Comparison of ENCODE assay signal across 24 cellular contexts in the genomic region with DNA sequence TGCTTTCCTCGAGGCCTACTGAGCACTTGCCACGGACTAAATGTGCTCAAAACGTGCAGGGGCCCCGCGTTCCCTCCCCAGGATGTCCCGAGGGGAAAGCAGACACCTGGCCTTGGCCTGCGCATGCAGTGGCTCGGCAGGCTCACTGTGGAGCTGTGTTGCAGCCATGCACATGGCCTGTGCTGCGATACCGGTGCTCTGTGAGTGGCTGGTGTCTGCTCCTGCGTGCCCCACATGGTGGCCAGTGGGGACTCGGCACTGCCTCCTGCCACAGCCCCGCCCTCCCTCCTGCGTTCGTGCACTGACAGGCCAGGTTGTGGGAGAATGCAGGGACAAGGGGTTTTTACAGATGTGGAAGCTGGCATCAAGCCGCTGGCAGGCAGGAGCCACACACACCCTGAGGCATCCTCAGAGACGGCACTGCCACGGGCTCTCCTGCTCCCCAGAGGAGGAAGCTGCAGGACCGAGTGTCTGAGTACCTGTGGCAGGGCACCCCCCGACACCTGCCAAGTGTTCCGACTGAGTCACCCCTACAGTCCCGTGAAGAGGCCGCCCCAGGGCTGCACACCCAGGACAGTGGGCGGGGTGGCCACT. TPM values are rescaled to one million over a fixed set of nuclear protein-coding genes. Genes with fewer than 3 reads are reported as not detected.
DNase-seq lines count a peak whose midpoint lies in the region; FAIRE-seq and TF ChIP-seq lines count a peak whose summit lies in the region.
"Had no signal": no experiment of that assay in that cellular context is flagged by ENCODE, and none has a peak within 500 bp of the region (broad histone marks: within the 10 kb centered on the region; RNA-seq: fewer than 3 reads in every experiment).

No MANE protein-coding gene starts in this region.

- TF ChIP-seq CTCF in H1 (IDR thresholded peaks at IDR 0.05; ENCODE audit: control extremely low read depth in 1 of 3, insufficient read depth in 1 of 3, low read depth in 1 of 3, low read length in 3 of 3) (no peak), spleen (IDR thresholded peaks at IDR 0.05 in 8 of 11, conservative IDR thresholded peaks at IDR 0.05 in 3 of 11) (no peak), HFFc6 (IDR thresholded peaks at IDR 0.05) (no peak)

- H4K8ac ChIP-seq in H1 (ENCODE audit: extremely low read depth, insufficient read depth, low read length): 0 out of 2 replicates have a peak overlapping the region, but pooled peaks have one; percentile 68

- FAIRE-seq in H1 (lab: Jason Lieb, UNC): no peak

- no peaks in the 10 kb centered on the region for H3K9me3 ChIP-seq in H1 (ENCODE audit: insufficient read depth in 2 of 2, low read depth in 1 of 2, low read length in 1 of 2)
- no peaks in the 10 kb centered on the region for H3K9me3 ChIP-seq in spleen
- H3K9me3 ChIP-seq: esophagus squamous epithelium, prostate gland, thyroid gland had no signal

- H3K23ac ChIP-seq in H1 (ENCODE audit: insufficient read length): no peak overlapping the region

- H3K4me3 Mint-ChIP-seq in activated naive CD4-positive, alpha-beta T cell treated with anti-CD3 and anti-CD28 coated beads, Interleukin-2, amount 50 U/mL, for 24 hours: no peak overlapping the region
- no peak overlapping the region for H3K4me3 Mint-ChIP-seq in HFFc6
- H3K4me3 Mint-ChIP-seq: activated naive CD8-positive, alpha-beta T cell treated with anti-CD3 and anti-CD28 coated beads for 36 hours; activated T-cell treated with anti-CD3 and anti-CD28 coated beads, Interleukin-2, amount 50 U/mL, for 72 hours; mesothelial cell of epicardium; nephron; T-helper 2 cell treated with Interferon-gamma antibody and Interleukin-4, amounts not matched to agents 5 μg/mL and 100 μg/mL, for 36 hours had no signal

- no peak for TF ChIP-seq EP300 in H1 (IDR thresholded peaks at IDR 0.05; ENCODE audit: borderline replicate concordance in 1 of 2, low read depth in 2 of 2, low read length in 2 of 2)

- H2BK5ac ChIP-seq in H1 (ENCODE audit: low read depth, low read length): no peak overlapping the region

- no peak overlapping the region for H3K56ac ChIP-seq in H1 (replicated peaks; ENCODE audit: insufficient read length, low read depth, low read length)

- CTCF ChIA-PET in H1 (lab: Charles Lee; ENCODE audit: partially characterized antibody): interaction anchor here (1.2 to 4.8 kb wide), 2 partner anchors 17 to 20 kb away, joined by 5 to 28 read pairs; no protein-coding TSS in a partner anchor

- H3K23me2 ChIP-seq in H1 (ENCODE audit: low read depth, low read length): no peaks in the 10 kb centered on the region

- TF ChIP-seq RAD21 in H1 (IDR thresholded peaks at IDR 0.05 in 1 of 2, conservative IDR thresholded peaks at IDR 0.05 in 1 of 2; ENCODE audit: low read depth in 2 of 2, low read length in 2 of 2): no peak

- no peak overlapping the region for H2BK15ac ChIP-seq in H1 (ENCODE audit: low read length)

- no peak overlapping the region for H4K5ac ChIP-seq in H1 (ENCODE audit: insufficient read length, low read depth, low read length)

- no peaks in the 10 kb centered on the region for H3K36me3 ChIP-seq in H1 (ENCODE audit: control insufficient read depth in 2 of 4, insufficient read depth in 4 of 4, low read length in 3 of 4)
- peaks cover 0 to 99% (median 79%) of the 10 kb centered on the region in 6 donors for H3K36me3 ChIP-seq in spleen
- H3K36me3 ChIP-seq: esophagus squamous epithelium, prostate gland, thyroid gland had no signal

- peak overlapping the region; percentile 59 for H3K27ac Mint-ChIP-seq in activated naive CD4-positive, alpha-beta T cell treated with anti-CD3 and anti-CD28 coated beads, Interleukin-2, amount 50 U/mL, for 24 hours
- no peak overlapping the region for H3K27ac Mint-ChIP-seq in HFFc6
- H3K27ac Mint-ChIP-seq: activated naive CD8-positive, alpha-beta T cell treated with anti-CD3 and anti-CD28 coated beads for 36 hours; activated T-cell treated with anti-CD3 and anti-CD28 coated beads, Interleukin-2, amount 50 U/mL, for 72 hours; mesothelial cell of epicardium; nephron; T-helper 2 cell treated with Interferon-gamma antibody and Interleukin-4, amounts not matched to agents 5 μg/mL and 100 μg/mL, for 36 hours had no signal

- no peak overlapping the region for H3K27ac ChIP-seq in H1 (ENCODE audit: low read depth, low read length)
- H3K27ac ChIP-seq in spleen: no peak overlapping the region
- H3K27ac ChIP-seq: esophagus squamous epithelium, prostate gland, skin epidermis, thyroid gland had no signal

- peaks cover 0 to 2% of the 10 kb centered on the region in 2 experiments for H4K20me1 ChIP-seq in H1 (replicated peaks in 1 of 2; ENCODE audit: control insufficient read depth in 1 of 2, insufficient read depth in 2 of 2, low read length in 2 of 2)

- H3K9ac ChIP-seq in H1 (replicated peaks in 1 of 4; ENCODE audit: extremely low read depth in 1 of 4, low read depth in 3 of 4, low read length in 3 of 4): no peak overlapping the region

- H2BK20ac ChIP-seq in H1 (ENCODE audit: low read length): no peak overlapping the region

- no peak for TF ChIP-seq POLR2A in H1 (IDR thresholded peaks at IDR 0.05; ENCODE audit: control extremely low read depth in 1 of 2, low read depth in 2 of 2, low read length in 2 of 2)
- no peak for TF ChIP-seq POLR2A in spleen (IDR thresholded peaks at IDR 0.05)

- H3K9me3 Mint-ChIP-seq in activated naive CD4-positive, alpha-beta T cell treated with anti-CD3 and anti-CD28 coated beads, Interleukin-2, amount 50 U/mL, for 24 hours: no peaks in the 10 kb centered on the region
- H3K9me3 Mint-ChIP-seq in HFFc6: no peaks in the 10 kb centered on the region
- H3K9me3 Mint-ChIP-seq: activated naive CD8-positive, alpha-beta T cell treated with anti-CD3 and anti-CD28 coated beads for 36 hours; activated T-cell treated with anti-CD3 and anti-CD28 coated beads, Interleukin-2, amount 50 U/mL, for 72 hours; mesothelial cell of epicardium; nephron; T-helper 2 cell treated with Interferon-gamma antibody and Interleukin-4, amounts not matched to agents 5 μg/mL and 100 μg/mL, for 36 hours had no signal

- no peak overlapping the region for H2BK120ac ChIP-seq in H1 (replicated peaks; ENCODE audit: low read depth, low read length)

- H3K4me2 ChIP-seq in H1 (ENCODE audit: insufficient read depth in 1 of 2, low read depth in 2 of 2, low read length in 2 of 2): no peak overlapping the region

- H3K27me3 ChIP-seq in H1 (replicated peaks in 1 of 4; ENCODE audit: control insufficient read depth in 3 of 4, extremely low read depth in 1 of 4, insufficient read depth in 3 of 4, low read length in 3 of 4) (no peaks in the 10 kb centered on the region; a peak in 1 of 7 replicates), spleen (replicated peaks in 1 of 7) (no peaks in the 10 kb centered on the region)
- H3K27me3 ChIP-seq: thyroid gland had no signal

- H3K27me3 Mint-ChIP-seq in activated naive CD4-positive, alpha-beta T cell treated with anti-CD3 and anti-CD28 coated beads, Interleukin-2, amount 50 U/mL, for 24 hours: no peaks in the 10 kb centered on the region
- peaks cover 22% of the 10 kb centered on the region for H3K27me3 Mint-ChIP-seq in HFFc6 (ENCODE audit: insufficient read depth)
- H3K27me3 Mint-ChIP-seq: activated naive CD8-positive, alpha-beta T cell treated with anti-CD3 and anti-CD28 coated beads for 36 hours had no signal

- DNase-seq in activated naive CD4-positive, alpha-beta T cell treated with Interleukin-2 at 50 U/mL for 16 hours: no peak
- DNase-seq in NCI-H69 (lab: John Stamatoyannopoulos, UW) (peak; percentile 28), H1 (ENCODE audit: low read depth in 1 of 2, low spot score in 2 of 2) (no peak), spleen (peak; percentile 69), HFFc6 (no peak), mesenteric fat pad (ENCODE audit: low spot score) (no peak)
- DNase-seq: activated CD4-positive, alpha-beta T cell treated with anti-CD3 and anti-CD28 coated beads, Interleukin-2, amount 50 U/mL, for 48 hours; activated naive CD8-positive, alpha-beta T cell treated with anti-CD3 and anti-CD28 coated beads for 36 hours; activated T-cell treated with anti-CD3 and anti-CD28 coated beads, Interleukin-2, amount 50 U/mL, for 72 hours; effector CD8-positive, alpha-beta T cell; esophagus squamous epithelium; Kasumi-1; kidney glomerular epithelial cell; NCI-H1092 treated with DMSO at 0.1 percent for 48 hours; NCI-H2081 treated with DMSO at 0.1 percent for 48 hours; NCI-H524 treated with DMSO at 0.1 percent for 48 hours; stimulated activated naive CD8-positive, alpha-beta T cell treated with anti-CD3 and anti-CD28 coated beads, Interleukin-15, Interleukin-2, amounts not matched to agents 100 U/mL and 50 U/mL, for 24 hours; thyroid gland had no signal

- H4K91ac ChIP-seq in H1 (replicated peaks; ENCODE audit: insufficient read length, low read length): no peak overlapping the region

- H3K18ac ChIP-seq in H1 (ENCODE audit: extremely low read depth, low read length): no peak overlapping the region

- peak overlapping the region; percentile 24; the same call in 1 of the 2 replicates for H2AK5ac ChIP-seq in H1 (ENCODE audit: low read depth, low read length)

- POLR2A ChIA-PET in H1 (lab: Charles Lee; ENCODE audit: partially characterized antibody): no interaction called here

- peaks cover 4% of the 10 kb centered on the region for H3K36me3 Mint-ChIP-seq in activated naive CD4-positive, alpha-beta T cell treated with anti-CD3 and anti-CD28 coated beads, Interleukin-2, amount 50 U/mL, for 24 hours
- H3K36me3 Mint-ChIP-seq in HFFc6 (ENCODE audit: low read depth): no peaks in the 10 kb centered on the region
- H3K36me3 Mint-ChIP-seq: activated naive CD8-positive, alpha-beta T cell treated with anti-CD3 and anti-CD28 coated beads for 36 hours; mesothelial cell of epicardium had no signal

- no peaks in the 10 kb centered on the region for H3K79me1 ChIP-seq in H1 (ENCODE audit: low read depth, low read length)

- H3K4me1 ChIP-seq in H1 (replicated peaks in 1 of 4; ENCODE audit: control insufficient read depth in 3 of 4, insufficient read depth in 4 of 4, low read length in 3 of 4): no peaks in the 10 kb centered on the region
- peaks cover 0 to 66% (median 21%) of the 10 kb centered on the region in 6 donors for H3K4me1 ChIP-seq in spleen
- H3K4me1 ChIP-seq: prostate gland, thyroid gland had no signal

- H2AFZ ChIP-seq in H1 (ENCODE audit: low read length): no peak overlapping the region

- H3K4me1 Mint-ChIP-seq in activated naive CD4-positive, alpha-beta T cell treated with anti-CD3 and anti-CD28 coated beads, Interleukin-2, amount 50 U/mL, for 24 hours: peaks cover 17% of the 10 kb centered on the region
- H3K4me1 Mint-ChIP-seq in HFFc6 (ENCODE audit: low read depth): no peaks in the 10 kb centered on the region
- H3K4me1 Mint-ChIP-seq: activated naive CD8-positive, alpha-beta T cell treated with anti-CD3 and anti-CD28 coated beads for 36 hours; mesothelial cell of epicardium; nephron had no signal

- no peak overlapping the region for H2BK12ac ChIP-seq in H1 (ENCODE audit: low read depth, low read length)

- intact Hi-C loops in spleen (cut with DNase I; ENCODE audit: low total_unique reads): loop anchor here (5.0 kb wide), 1 partner anchor 42 kb away; no protein-coding TSS in a partner anchor

- H3K4me3 ChIP-seq in H1 (ENCODE audit: extremely low read depth in 1 of 4, insufficient read depth in 2 of 4, low read depth in 3 of 4, low read length in 4 of 4) (no peak overlapping the region), spleen (no peak overlapping the region)
- H3K4me3 ChIP-seq: esophagus squamous epithelium, prostate gland, skin epidermis, thyroid gland had no signal

- no peak overlapping the region for H3K4ac ChIP-seq in H1 (replicated peaks; ENCODE audit: insufficient read length, low read depth, low read length)

- no peak overlapping the region for H3K14ac ChIP-seq in H1 (ENCODE audit: insufficient read length)

- H3K79me2 ChIP-seq in H1 (ENCODE audit: control insufficient read depth in 1 of 2, insufficient read depth in 2 of 2, low read length in 2 of 2): no peaks in the 10 kb centered on the region

- 85% methylated on average over 20 of the region's 24 CpGs; no CpG with 5 or more reads in 1 of the 2 experiments for WGBS in H1 (ENCODE audit: extremely low coverage in 1 of 2, insufficient coverage in 1 of 2, insufficient read length in 1 of 2, insufficient replicate concordance in 2 of 2, low coverage in 1 of 2, low lambda C conversion rate in 2 of 2, missing lambda C conversion rate in 1 of 2), 2 experiments
- 81 to 86% (median 85%) methylated on average over 15 to 24 of the region's 24 CpGs for WGBS in spleen, 5 donors

RNA-seq across cellular contexts. Expression of a gene that starts 16.9 kb away (rescaled TPM):
- total RNA-seq in H1 (2021; fragmentation: NEBNext Ultra II Directional; extraction: Animal tissue kit (Norgen Biotek cat#: 25700)): 124 and 130 TPM in 2 replicates
- polyA plus RNA-seq in H1 (2011; rRNA removed) (88.9 and 90.8 TPM in 2 replicates), spleen (10 to 100 TPM; 57.6 to 69.3 (median 64.9) TPM)
- polyA plus RNA-seq in H1 (2011; cell fraction: cytosol; rRNA removed): 98.5 TPM
- 76.0 TPM for polyA plus RNA-seq in H1 (2011; cell fraction: nucleus; rRNA removed)
- 76.4 to 95.3 TPM (median 87.0 TPM) in 4 replicates for polyA plus RNA-seq in H1 (2012, experiment 1 of 2)
- polyA plus RNA-seq in H1 (2012, experiment 2 of 2): 117 TPM
- polyA plus RNA-seq in H1 (2013, experiment 1 of 2): 140 TPM
- 172 TPM for polyA plus RNA-seq in H1 (2013, experiment 2 of 2)
- polyA minus RNA-seq in H1 (2011; rRNA and poly(A)+ RNA removed): 63.7 and 69.2 TPM in 2 replicates
- 110 TPM for polyA minus RNA-seq in H1 (2011; cell fraction: cytosol; rRNA and poly(A)+ RNA removed)
- 39.1 TPM for polyA minus RNA-seq in H1 (2011; cell fraction: nucleus; rRNA and poly(A)+ RNA removed)
- total RNA-seq in spleen (100 to 1,000 TPM; 121 to 189 (median 165) TPM), mesenteric fat pad (161 TPM)
- total RNA-seq in HFFc6 (2021; fragmentation: NEBNext Ultra II Directional; extraction: Animal tissue kit (Norgen Biotek cat#: 25700)): 100 to 1,000 TPM; 241 to 290 (median 277) TPM

RNA-seq across cellular contexts. Expression of a gene that starts 30.3 kb away (rescaled TPM):
- total RNA-seq in H1 (2021; fragmentation: NEBNext Ultra II Directional; extraction: Animal tissue kit (Norgen Biotek cat#: 25700)): 0.24 and 0.36 TPM in 2 replicates
- polyA plus RNA-seq in H1 (2011; rRNA removed): 0.63 and 0.89 TPM in 2 replicates
- polyA plus RNA-seq in H1 (2011; cell fraction: cytosol; rRNA removed): 0.76 TPM
- 1.6 TPM for polyA plus RNA-seq in H1 (2011; cell fraction: nucleus; rRNA removed)
- polyA plus RNA-seq in H1 (2012, experiment 1 of 2): 0.40 to 0.58 TPM (median 0.48 TPM) in 4 replicates
- 0.49 TPM for polyA plus RNA-seq in H1 (2012, experiment 2 of 2)
- 0.26 TPM for polyA plus RNA-seq in H1 (2013, experiment 1 of 2)
- 0.52 TPM for polyA plus RNA-seq in H1 (2013, experiment 2 of 2)
- 0.25 and 0.27 TPM in 2 replicates for polyA minus RNA-seq in H1 (2011; rRNA and poly(A)+ RNA removed)
- not detected for polyA minus RNA-seq in H1 (2011; cell fraction: cytosol; rRNA and poly(A)+ RNA removed)
- 0.70 TPM for polyA minus RNA-seq in H1 (2011; cell fraction: nucleus; rRNA and poly(A)+ RNA removed)
- total RNA-seq in spleen: 100 to 1,000 TPM; 285 to 754 (median 415) TPM
- polyA plus RNA-seq in spleen: 100 to 1,000 TPM in 2 of 3 donors, 10 to 100 TPM in 1; 92.1 to 332 (median 250) TPM
- under 1 TPM in 3 of 6 experiments, not detected in 3; 0.19 to 0.45 (median 0.33) TPM for total RNA-seq in HFFc6 (2021; fragmentation: NEBNext Ultra II Directional; extraction: Animal tissue kit (Norgen Biotek cat#: 25700))
- 131 TPM for total RNA-seq in mesenteric fat pad

RNA-seq across cellular contexts. Expression of a gene that starts 49.4 kb away (rescaled TPM):
- total RNA-seq in H1 (2021; fragmentation: NEBNext Ultra II Directional; extraction: Animal tissue kit (Norgen Biotek cat#: 25700)): 57.3 and 64.1 TPM in 2 replicates
- 17.7 and 34.6 TPM in 2 replicates for polyA plus RNA-seq in H1 (2011; rRNA removed)
- 43.7 TPM for polyA plus RNA-seq in H1 (2011; cell fraction: cytosol; rRNA removed)
- polyA plus RNA-seq in H1 (2011; cell fraction: nucleus; rRNA removed): 28.5 TPM
- 20.8 to 42.4 TPM (median 39.1 TPM) in 4 replicates for polyA plus RNA-seq in H1 (2012, experiment 1 of 2)
- 28.1 TPM for polyA plus RNA-seq in H1 (2012, experiment 2 of 2)
- polyA plus RNA-seq in H1 (2013, experiment 1 of 2): 28.3 TPM
- polyA plus RNA-seq in H1 (2013, experiment 2 of 2): 30.5 TPM
- 5.9 and 6.3 TPM in 2 replicates for polyA minus RNA-seq in H1 (2011; rRNA and poly(A)+ RNA removed)
- polyA minus RNA-seq in H1 (2011; cell fraction: cytosol; rRNA and poly(A)+ RNA removed): 28.0 TPM
- 8.6 TPM for polyA minus RNA-seq in H1 (2011; cell fraction: nucleus; rRNA and poly(A)+ RNA removed)
- total RNA-seq in spleen: 10 to 100 TPM in 6 of 7 donors, 1 to 10 TPM in 1; 6.1 to 30.6 (median 26.4) TPM
- polyA plus RNA-seq in spleen: 10 to 100 TPM; 16.4 to 35.4 (median 28.5) TPM
- total RNA-seq in HFFc6 (2021; fragmentation: NEBNext Ultra II Directional; extraction: Animal tissue kit (Norgen Biotek cat#: 25700)): 10 to 100 TPM; 27.7 to 34.7 (median 31.5) TPM
- 31.8 TPM for total RNA-seq in mesenteric fat pad

Comparison
In these comparisons a context has a peak if more than half of its experiments do, and no peak if none do; other contexts are left out.
1. DNase-seq: peak in NCI-H69 (single experiment) and spleen (single experiment); none in activated naive CD4-positive, alpha-beta T cell treated with Interleukin-2 at 50 U/mL for 16 hours (single experiment), H1 (0 of 2), HFFc6 (single experiment) and mesenteric fat pad (single experiment).
2. RNA of a gene that starts 30.3 kb away (total RNA-seq): 285 to 754 TPM in spleen and 131 TPM in mesenteric fat pad (single experiment); 0.24 to 0.36 TPM in H1 and 0.19 to 0.45 TPM in HFFc6; every median in the first group is over 10 times any median in the second.